ENCODE assay signal across 18 cellular contexts in genomic region chr10:36717118-36717517, GRCh38.
"Had no signal": no experiment of that assay in that cellular context is flagged by ENCODE, and none has a peak within 500 bp of the region (broad histone marks: within the 10 kb centered on the region; RNA-seq: fewer than 3 reads in every experiment).

No MANE protein-coding gene starts in this region.

- H3K36me3 Mint-ChIP-seq: naive thymus-derived CD8-positive, alpha-beta T cell had no signal

- DNase-seq: effector memory CD8-positive, alpha-beta T cell; foreskin fibroblast; glutamatergic neuron; kidney; left colon; mucosa of descending colon; naive thymus-derived CD8-positive, alpha-beta T cell; posterior cingulate gyrus; stimulated activated CD4-positive, alpha-beta T cell treated with anti-CD3 and anti-CD28 coated beads, Interleukin-2, amount 100 ng/mL, for 48 hours; stimulated activated naive CD4-positive, alpha-beta T cell treated with Interleukin-2 at 50 U/mL for 16 hours; trophoblast cell had no signal

- ATAC-seq: effector memory CD8-positive, alpha-beta T cell; gastroesophageal sphincter; left colon; mucosa of descending colon; naive thymus-derived CD8-positive, alpha-beta T cell had no signal

- H3K27me3 Mint-ChIP-seq: effector memory CD8-positive, alpha-beta T cell; naive thymus-derived CD8-positive, alpha-beta T cell had no signal

- H3K4me3 Mint-ChIP-seq: dendritic cell treated with granulocyte-macrophage colony-stimulating factor and Interleukin-4, amounts not matched to agents 40 ng/mL and 50 ng/mL, for 4 days; effector memory CD8-positive, alpha-beta T cell; naive thymus-derived CD8-positive, alpha-beta T cell had no signal

- H3K4me1 Mint-ChIP-seq: naive thymus-derived CD8-positive, alpha-beta T cell had no signal

- H3K4me3 ChIP-seq: esophagus muscularis mucosa, gastroesophageal sphincter, mucosa of descending colon, right atrium auricular region, smooth muscle cell had no signal

- H3K9me3 Mint-ChIP-seq: dendritic cell treated with granulocyte-macrophage colony-stimulating factor and Interleukin-4, amounts not matched to agents 40 ng/mL and 50 ng/mL, for 4 days had no signal

- H3K27me3 ChIP-seq: esophagus muscularis mucosa, gastroesophageal sphincter, neutrophil, right atrium auricular region had no signal

- H3K27ac ChIP-seq: epithelial cell of prostate, esophagus muscularis mucosa, gastroesophageal sphincter, neutrophil, right atrium auricular region had no signal

- H3K9me3 ChIP-seq: esophagus muscularis mucosa, gastroesophageal sphincter, neutrophil, right atrium auricular region had no signal

- H3K27ac Mint-ChIP-seq: dendritic cell treated with granulocyte-macrophage colony-stimulating factor and Interleukin-4, amounts not matched to agents 40 ng/mL and 50 ng/mL, for 4 days; effector memory CD8-positive, alpha-beta T cell; naive thymus-derived CD8-positive, alpha-beta T cell had no signal

- H3K4me1 ChIP-seq: gastroesophageal sphincter, right atrium auricular region had no signal

- H3K4me2 ChIP-seq: smooth muscle cell had no signal

- H3K36me3 ChIP-seq: esophagus muscularis mucosa, gastroesophageal sphincter, neutrophil, right atrium auricular region had no signal
